2 cellular contexts compared by ENCODE assay signal in the genomic region with DNA sequence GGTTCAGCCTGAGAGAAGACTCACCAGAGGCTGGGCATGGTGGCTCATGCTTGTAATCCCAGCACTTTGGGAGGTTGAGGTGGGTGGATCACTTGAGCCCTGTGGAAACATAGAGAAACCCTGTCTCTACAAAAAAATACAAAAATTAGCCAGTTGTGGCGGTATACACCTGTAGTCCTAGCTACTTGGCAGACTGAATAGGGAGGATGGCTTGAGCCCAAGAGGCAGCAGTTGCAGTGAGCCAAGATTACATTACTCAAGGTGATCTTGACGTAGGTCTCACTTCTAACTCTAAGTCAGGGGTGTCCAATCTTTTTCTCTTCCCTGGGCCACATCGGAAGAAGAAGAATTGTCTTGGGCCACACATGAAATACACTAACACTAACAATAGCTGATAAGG.
TF ChIP-seq lines count a peak whose summit lies in the region.

No MANE protein-coding gene starts in this region.

TF ChIP-seq in HepG2, 621 proteins besides CTCF, POLR2A, EP300 and RAD21:
- TF ChIP-seq, protein P1, sequence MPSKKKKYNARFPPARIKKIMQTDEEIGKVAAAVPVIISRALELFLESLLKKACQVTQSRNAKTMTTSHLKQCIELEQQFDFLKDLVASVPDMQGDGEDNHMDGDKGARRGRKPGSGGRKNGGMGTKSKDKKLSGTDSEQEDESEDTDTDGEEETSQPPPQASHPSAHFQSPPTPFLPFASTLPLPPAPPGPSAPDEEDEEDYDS (CRISPR knock-in tag; IDR thresholded peaks at IDR 0.05): no peak
- TF ChIP-seq HNF4A (CRISPR knock-in tag; IDR thresholded peaks at IDR 0.05) (no peak), ERF (CRISPR knock-in tag; IDR thresholded peaks at IDR 0.05) (no peak), ZNF460 (CRISPR knock-in tag; IDR thresholded peaks at IDR 0.05; ENCODE audit: borderline replicate concordance) (no peak)
- TF ChIP-seq, protein P2, sequence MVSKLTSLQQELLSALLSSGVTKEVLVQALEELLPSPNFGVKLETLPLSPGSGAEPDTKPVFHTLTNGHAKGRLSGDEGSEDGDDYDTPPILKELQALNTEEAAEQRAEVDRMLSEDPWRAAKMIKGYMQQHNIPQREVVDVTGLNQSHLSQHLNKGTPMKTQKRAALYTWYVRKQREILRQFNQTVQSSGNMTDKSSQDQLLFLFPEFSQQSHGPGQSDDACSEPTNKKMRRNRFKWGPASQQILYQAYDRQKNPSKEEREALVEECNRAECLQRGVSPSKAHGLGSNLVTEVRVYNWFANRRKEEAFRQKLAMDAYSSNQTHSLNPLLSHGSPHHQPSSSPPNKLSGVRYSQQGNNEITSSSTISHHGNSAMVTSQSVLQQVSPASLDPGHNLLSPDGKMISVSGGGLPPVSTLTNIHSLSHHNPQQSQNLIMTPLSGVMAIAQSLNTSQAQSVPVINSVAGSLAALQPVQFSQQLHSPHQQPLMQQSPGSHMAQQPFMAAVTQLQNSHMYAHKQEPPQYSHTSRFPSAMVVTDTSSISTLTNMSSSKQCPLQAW (CRISPR knock-in tag; IDR thresholded peaks at IDR 0.05): no peak

TF ChIP-seq in K562, 482 proteins besides CTCF, POLR2A, EP300 and RAD21:
- no peak for TF ChIP-seq ZNF696 (CRISPR knock-in tag; conservative IDR thresholded peaks at IDR 0.05)
- TF ChIP-seq KLF10 (CRISPR knock-in tag; IDR thresholded peaks at IDR 0.05): no peak
- TF ChIP-seq MYNN (IDR thresholded peaks at IDR 0.05): no peak
- TF ChIP-seq MYNN (CRISPR knock-in tag; IDR thresholded peaks at IDR 0.05): no peak
- no peak for TF ChIP-seq SP1 (CRISPR knock-in tag; IDR thresholded peaks at IDR 0.05)
- TF ChIP-seq DACH1 (IDR thresholded peaks at IDR 0.05; ENCODE audit: partially characterized antibody): no peak
- TF ChIP-seq ZNF174 (CRISPR knock-in tag; IDR thresholded peaks at IDR 0.05): no peak
- TF ChIP-seq NELFE (IDR thresholded peaks at IDR 0.05; ENCODE audit: insufficient read depth, insufficient read length): no peak
- TF ChIP-seq BRF1 (IDR thresholded peaks at IDR 0.05; ENCODE audit: borderline replicate concordance, extremely low read depth, insufficient read length): no peak
- no peak for TF ChIP-seq SRSF9 (IDR thresholded peaks at IDR 0.05; ENCODE audit: borderline replicate concordance, low read depth, low read length)
- TF ChIP-seq, protein P3, sequence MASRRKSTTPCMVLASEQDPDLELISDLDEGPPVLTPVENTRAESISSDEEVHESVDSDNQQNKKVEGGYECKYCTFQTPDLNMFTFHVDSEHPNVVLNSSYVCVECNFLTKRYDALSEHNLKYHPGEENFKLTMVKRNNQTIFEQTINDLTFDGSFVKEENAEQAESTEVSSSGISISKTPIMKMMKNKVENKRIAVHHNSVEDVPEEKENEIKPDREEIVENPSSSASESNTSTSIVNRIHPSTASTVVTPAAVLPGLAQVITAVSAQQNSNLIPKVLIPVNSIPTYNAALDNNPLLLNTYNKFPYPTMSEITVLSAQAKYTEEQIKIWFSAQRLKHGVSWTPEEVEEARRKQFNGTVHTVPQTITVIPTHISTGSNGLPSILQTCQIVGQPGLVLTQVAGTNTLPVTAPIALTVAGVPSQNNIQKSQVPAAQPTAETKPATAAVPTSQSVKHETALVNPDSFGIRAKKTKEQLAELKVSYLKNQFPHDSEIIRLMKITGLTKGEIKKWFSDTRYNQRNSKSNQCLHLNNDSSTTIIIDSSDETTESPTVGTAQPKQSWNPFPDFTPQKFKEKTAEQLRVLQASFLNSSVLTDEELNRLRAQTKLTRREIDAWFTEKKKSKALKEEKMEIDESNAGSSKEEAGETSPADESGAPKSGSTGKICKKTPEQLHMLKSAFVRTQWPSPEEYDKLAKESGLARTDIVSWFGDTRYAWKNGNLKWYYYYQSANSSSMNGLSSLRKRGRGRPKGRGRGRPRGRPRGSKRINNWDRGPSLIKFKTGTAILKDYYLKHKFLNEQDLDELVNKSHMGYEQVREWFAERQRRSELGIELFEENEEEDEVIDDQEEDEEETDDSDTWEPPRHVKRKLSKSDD (conservative IDR thresholded peaks at IDR 0.05; ENCODE audit: low read length): no peak
- no peak for TF ChIP-seq RAD51 (IDR thresholded peaks at IDR 0.05; ENCODE audit: borderline replicate concordance, low read depth)
- TF ChIP-seq, protein P4, sequence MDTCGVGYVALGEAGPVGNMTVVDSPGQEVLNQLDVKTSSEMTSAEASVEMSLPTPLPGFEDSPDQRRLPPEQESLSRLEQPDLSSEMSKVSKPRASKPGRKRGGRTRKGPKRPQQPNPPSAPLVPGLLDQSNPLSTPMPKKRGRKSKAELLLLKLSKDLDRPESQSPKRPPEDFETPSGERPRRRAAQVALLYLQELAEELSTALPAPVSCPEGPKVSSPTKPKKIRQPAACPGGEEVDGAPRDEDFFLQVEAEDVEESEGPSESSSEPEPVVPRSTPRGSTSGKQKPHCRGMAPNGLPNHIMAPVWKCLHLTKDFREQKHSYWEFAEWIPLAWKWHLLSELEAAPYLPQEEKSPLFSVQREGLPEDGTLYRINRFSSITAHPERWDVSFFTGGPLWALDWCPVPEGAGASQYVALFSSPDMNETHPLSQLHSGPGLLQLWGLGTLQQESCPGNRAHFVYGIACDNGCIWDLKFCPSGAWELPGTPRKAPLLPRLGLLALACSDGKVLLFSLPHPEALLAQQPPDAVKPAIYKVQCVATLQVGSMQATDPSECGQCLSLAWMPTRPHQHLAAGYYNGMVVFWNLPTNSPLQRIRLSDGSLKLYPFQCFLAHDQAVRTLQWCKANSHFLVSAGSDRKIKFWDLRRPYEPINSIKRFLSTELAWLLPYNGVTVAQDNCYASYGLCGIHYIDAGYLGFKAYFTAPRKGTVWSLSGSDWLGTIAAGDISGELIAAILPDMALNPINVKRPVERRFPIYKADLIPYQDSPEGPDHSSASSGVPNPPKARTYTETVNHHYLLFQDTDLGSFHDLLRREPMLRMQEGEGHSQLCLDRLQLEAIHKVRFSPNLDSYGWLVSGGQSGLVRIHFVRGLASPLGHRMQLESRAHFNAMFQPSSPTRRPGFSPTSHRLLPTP (IDR thresholded peaks at IDR 0.05; ENCODE audit: borderline replicate concordance, extremely low read depth, insufficient read length): no peak
- no peak for TF ChIP-seq ELF1 (tag; IDR thresholded peaks at IDR 0.05)
